ENCODE assay signal across 8 cellular contexts in the genomic region with DNA sequence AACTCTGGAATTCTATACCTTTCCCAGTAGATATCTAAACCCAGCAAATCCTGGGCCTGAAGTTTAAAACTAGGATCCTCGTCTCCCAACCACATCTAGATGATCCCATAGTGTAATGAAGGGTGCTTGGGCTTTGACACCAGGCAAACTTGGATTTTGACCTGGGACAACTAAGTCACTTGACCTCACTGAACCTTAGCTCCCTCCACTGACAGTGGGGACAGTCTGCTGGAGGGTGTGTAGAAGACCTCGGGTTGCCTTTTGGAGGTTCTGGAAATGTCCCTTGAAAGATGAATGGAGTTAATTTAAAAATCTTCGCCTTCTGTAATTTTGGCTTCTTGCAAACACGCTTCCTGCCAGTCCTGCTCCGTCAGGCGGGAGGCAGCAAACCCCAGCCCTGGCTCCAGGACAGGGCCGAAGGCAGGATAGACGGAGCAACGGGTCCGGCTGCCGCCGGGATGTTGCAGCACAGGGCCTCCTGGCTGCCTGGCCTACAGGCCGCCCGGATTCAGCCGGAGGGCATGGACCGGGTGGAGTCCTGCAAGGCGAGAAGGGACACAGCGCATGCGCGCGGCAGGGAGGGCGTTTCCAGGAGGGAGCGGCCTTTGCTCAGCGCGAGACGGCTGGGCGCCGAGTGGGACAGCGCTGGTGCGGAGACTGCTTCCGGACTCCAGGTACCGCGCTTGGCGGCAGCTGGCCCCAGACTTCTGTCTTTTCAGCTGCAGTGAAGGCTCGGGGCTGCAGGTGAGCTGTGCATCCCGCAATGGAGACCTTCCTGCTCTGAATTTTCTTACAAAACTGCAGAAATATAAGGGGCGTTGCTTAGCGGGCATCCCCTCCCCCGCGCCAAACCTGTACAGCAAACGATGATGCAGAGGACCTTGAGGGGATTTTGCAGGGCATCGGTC. TPM values are rescaled to one million over a fixed set of nuclear protein-coding genes. Genes with fewer than 3 reads are reported as not detected.
DNase-seq lines count a peak whose midpoint lies in the region; ATAC-seq and TF ChIP-seq lines count a peak whose summit lies in the region.

A gene with protein sequence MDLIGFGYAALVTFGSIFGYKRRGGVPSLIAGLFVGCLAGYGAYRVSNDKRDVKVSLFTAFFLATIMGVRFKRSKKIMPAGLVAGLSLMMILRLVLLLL (plus strand): TSS at position 612 of the 908 bp plus-strand sequence. CDS start 5,990 bp downstream, outside the sequence.

- H3K4me1 ChIP-seq in spleen = peaks cover 14 to 51% (median 35%) of the 10 kb centered on the region in 6 donors

- intact Hi-C loops in spleen (cut with DNase I; ENCODE audit: low total_unique reads) = no loop called here

- DNase-seq in AG08396 (ENCODE audit: low spot score) = peak; percentile 98
- DNase-seq in NCI-H345 (lab: John Stamatoyannopoulos, UW) = peak; percentile 94
- DNase-seq in activated CD4-positive, CD25-positive, alpha-beta regulatory T cell (lab: John Stamatoyannopoulos, UW) = peak; percentile 76 to 84 (median 80)
- peak in 60 of 61 donors; percentile 63 to 94 (median 86) for DNase-seq in caudate nucleus (lab: John Stamatoyannopoulos, UW)
- DNase-seq in inferior parietal cortex (ENCODE audit: extremely low spot score) = peak; percentile 95
- peak; percentile 98 for DNase-seq in spleen

- no peaks in the 10 kb centered on the region for H3K36me3 ChIP-seq in spleen

- TF ChIP-seq CTCF in spleen (IDR thresholded peaks at IDR 0.05 in 8 of 11, conservative IDR thresholded peaks at IDR 0.05 in 3 of 11) = no peak

- H3K4me3 ChIP-seq in spleen = peak within 1 kb of the TSS; percentile 37 to 82 (median 60)

- WGBS in spleen, 5 donors = 3 to 4% (median 3%) methylated on average over 16 to 42 of the region's 42 CpGs

- no peak for TF ChIP-seq POLR2A in spleen (IDR thresholded peaks at IDR 0.05)

- no peaks in the 10 kb centered on the region for H3K27me3 ChIP-seq in spleen (replicated peaks in 1 of 7)

- no peaks in the 10 kb centered on the region for H3K9me3 ChIP-seq in spleen

- ATAC-seq in GM19025 (IDR thresholded peaks at IDR 0.05; ENCODE audit: low read depth, unreplicated experiment) (peak; percentile 99), HG03280 (IDR thresholded peaks at IDR 0.05; ENCODE audit: unreplicated experiment) (peak; percentile 95)

- H3K27ac ChIP-seq in caudate nucleus (ENCODE audit: low read depth, low read length) (peak within 1 kb of the TSS; percentile 47), spleen (peak within 1 kb of the TSS in 5 of 8 donors; percentile 49 to 79 (median 65))

RNA-seq across cellular contexts. Expression of the gene that starts here (rescaled TPM):
- 10 to 100 TPM in 4 of 7 donors, 1 to 10 TPM in 3; 7.5 to 16.0 (median 11.0) TPM for total RNA-seq in spleen
- polyA plus RNA-seq in spleen = 10 to 100 TPM; 15.0 to 20.3 (median 16.6) TPM

Comparison
In these comparisons a context has a peak if more than half of its experiments do, and no peak if none do; other contexts are left out.
1. Peak in every context shown above with its lines: DNase-seq, ATAC-seq, H3K4me3 ChIP-seq and H3K27ac ChIP-seq.